Comparison of ENCODE assay signal across 1 cellular context in the genomic region with DNA sequence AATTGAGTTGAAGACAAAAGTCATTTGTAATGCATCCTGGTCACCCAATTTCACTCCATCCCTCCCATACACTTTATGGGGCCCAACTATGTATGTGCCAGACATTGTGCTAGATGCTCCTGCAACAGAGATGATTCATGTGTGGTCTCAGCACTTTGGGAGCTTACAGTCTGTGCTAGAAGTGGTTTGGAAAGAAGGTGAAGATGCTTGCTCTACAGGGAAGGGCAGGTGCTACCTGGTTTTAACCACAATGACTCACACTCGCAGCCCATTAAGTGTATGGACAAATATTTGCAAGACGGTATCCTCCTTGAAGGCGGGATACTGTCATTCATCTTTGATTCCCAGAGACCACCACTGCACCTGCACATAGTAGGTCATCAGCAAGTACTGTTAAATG.
TF ChIP-seq lines count a peak whose summit lies in the region.

No MANE protein-coding gene starts in this region.

TF ChIP-seq in GM23338, 12 proteins besides CTCF, POLR2A, EP300 and RAD21 (continued from another document):
- TF ChIP-seq, protein P1, sequence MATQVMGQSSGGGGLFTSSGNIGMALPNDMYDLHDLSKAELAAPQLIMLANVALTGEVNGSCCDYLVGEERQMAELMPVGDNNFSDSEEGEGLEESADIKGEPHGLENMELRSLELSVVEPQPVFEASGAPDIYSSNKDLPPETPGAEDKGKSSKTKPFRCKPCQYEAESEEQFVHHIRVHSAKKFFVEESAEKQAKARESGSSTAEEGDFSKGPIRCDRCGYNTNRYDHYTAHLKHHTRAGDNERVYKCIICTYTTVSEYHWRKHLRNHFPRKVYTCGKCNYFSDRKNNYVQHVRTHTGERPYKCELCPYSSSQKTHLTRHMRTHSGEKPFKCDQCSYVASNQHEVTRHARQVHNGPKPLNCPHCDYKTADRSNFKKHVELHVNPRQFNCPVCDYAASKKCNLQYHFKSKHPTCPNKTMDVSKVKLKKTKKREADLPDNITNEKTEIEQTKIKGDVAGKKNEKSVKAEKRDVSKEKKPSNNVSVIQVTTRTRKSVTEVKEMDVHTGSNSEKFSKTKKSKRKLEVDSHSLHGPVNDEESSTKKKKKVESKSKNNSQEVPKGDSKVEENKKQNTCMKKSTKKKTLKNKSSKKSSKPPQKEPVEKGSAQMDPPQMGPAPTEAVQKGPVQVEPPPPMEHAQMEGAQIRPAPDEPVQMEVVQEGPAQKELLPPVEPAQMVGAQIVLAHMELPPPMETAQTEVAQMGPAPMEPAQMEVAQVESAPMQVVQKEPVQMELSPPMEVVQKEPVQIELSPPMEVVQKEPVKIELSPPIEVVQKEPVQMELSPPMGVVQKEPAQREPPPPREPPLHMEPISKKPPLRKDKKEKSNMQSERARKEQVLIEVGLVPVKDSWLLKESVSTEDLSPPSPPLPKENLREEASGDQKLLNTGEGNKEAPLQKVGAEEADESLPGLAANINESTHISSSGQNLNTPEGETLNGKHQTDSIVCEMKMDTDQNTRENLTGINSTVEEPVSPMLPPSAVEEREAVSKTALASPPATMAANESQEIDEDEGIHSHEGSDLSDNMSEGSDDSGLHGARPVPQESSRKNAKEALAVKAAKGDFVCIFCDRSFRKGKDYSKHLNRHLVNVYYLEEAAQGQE (IDR thresholded peaks at IDR 0.05; ENCODE audit: unreplicated experiment): no peak
